In the genomic region with DNA sequence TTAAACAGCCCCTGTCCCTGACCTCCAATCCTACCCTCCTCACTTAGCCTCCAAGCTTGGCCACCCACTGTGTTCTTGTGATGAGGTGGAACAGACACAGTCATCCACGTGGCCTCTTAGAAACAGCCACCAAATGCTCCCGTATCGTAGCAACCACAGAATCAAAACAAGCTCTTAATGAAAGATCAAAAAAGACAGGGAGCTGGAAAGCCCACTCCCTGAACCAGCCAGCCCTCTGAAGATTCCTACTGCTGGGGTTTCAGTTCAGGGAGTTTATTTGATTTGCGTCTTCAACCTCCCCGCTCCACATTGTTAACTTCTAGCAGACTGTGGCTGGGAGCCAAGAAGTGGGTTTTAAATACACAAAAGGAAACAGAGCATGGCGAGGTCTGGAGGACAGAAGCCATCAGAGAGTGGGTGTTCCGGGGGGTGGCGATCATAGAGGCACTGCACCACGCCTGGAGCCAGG, we compare ENCODE assay signal across 9 cellular contexts.
DNase-seq lines count a peak whose midpoint lies in the region; ATAC-seq and TF ChIP-seq lines count a peak whose summit lies in the region.
"Had no signal": no experiment of that assay in that cellular context is flagged by ENCODE, and none has a peak within 500 bp of the region (broad histone marks: within the 10 kb centered on the region; RNA-seq: fewer than 3 reads in every experiment).

No MANE protein-coding gene starts in this region.

- peaks cover 13% of the 10 kb centered on the region for H3K9me3 ChIP-seq in BLaER1
- H3K9me3 ChIP-seq in Loucy (ENCODE audit: insufficient read depth, low read depth, low read length), result no peaks in the 10 kb centered on the region
- H3K9me3 ChIP-seq: vagina had no signal

- no peaks in the 10 kb centered on the region for H3K79me2 ChIP-seq in Loucy (ENCODE audit: insufficient read depth, low read length)

- no peaks in the 10 kb centered on the region for H3K27me3 Mint-ChIP-seq in WTC11 (ENCODE audit: low read depth)

- TF ChIP-seq CTCF in Loucy (conservative IDR thresholded peaks at IDR 0.05; ENCODE audit: low read length) (no peak), WTC11 (IDR thresholded peaks at IDR 0.05) (no peak)

- H3K36me3 ChIP-seq in BLaER1 (peaks cover 13% of the 10 kb centered on the region; the same call in 1 of the 2 replicates), Loucy (ENCODE audit: insufficient read depth, low read length) (no peaks in the 10 kb centered on the region)
- H3K36me3 ChIP-seq: vagina had no signal

- H3K4me1 ChIP-seq in BLaER1, result peaks cover 59% of the 10 kb centered on the region
- H3K4me1 ChIP-seq in Loucy (ENCODE audit: insufficient read depth, low read length, poor library complexity, severe bottlenecking), result peaks cover 20% of the 10 kb centered on the region
- H3K4me1 ChIP-seq: vagina had no signal

- POLR2A ChIA-PET in WTC11 (lab: Charles Lee), result no interaction called here

- H3K4me3 Mint-ChIP-seq in WTC11, result no peak overlapping the region

- no peak overlapping the region for H2AFZ ChIP-seq in Loucy (ENCODE audit: low read length)

- H3K4me1 Mint-ChIP-seq in WTC11, result no peaks in the 10 kb centered on the region

- no peaks in the 10 kb centered on the region for H4K20me1 ChIP-seq in BLaER1
- H4K20me1 ChIP-seq in Loucy (ENCODE audit: insufficient read depth, low read length, poor library complexity, severe bottlenecking), result no peaks in the 10 kb centered on the region

- 0 out of 2 replicates have a peak overlapping the region, but pooled peaks have one; percentile 27 for H3K4me3 ChIP-seq in BLaER1
- H3K4me3 ChIP-seq in Loucy (ENCODE audit: low read length, poor library complexity, severe bottlenecking), result peak overlapping the region; percentile 20
- H3K4me3 ChIP-seq: vagina had no signal

- H3K27me3 ChIP-seq in BLaER1, result no peaks in the 10 kb centered on the region
- no peaks in the 10 kb centered on the region for H3K27me3 ChIP-seq in Loucy (ENCODE audit: insufficient read depth, low read length, poor library complexity, severe bottlenecking)
- H3K27me3 ChIP-seq: vagina had no signal

- ATAC-seq in HG02759 (IDR thresholded peaks at IDR 0.05; ENCODE audit: unreplicated experiment) (no peak), WTC11 (no peak)

- H3K9me2 ChIP-seq in Loucy (replicated peaks; ENCODE audit: low read depth, low read length), result no peaks in the 10 kb centered on the region

- DNase-seq in anterior cingulate cortex (lab: John Stamatoyannopoulos, UW) (peak in 34 of 58 donors; percentile 14 to 80 (median 42)), medulla oblongata (ENCODE audit: extremely low spot score) (peak; percentile 58), MV-4-11 (lab: John Stamatoyannopoulos, UW) (no peak), HuH-7.5 (ENCODE audit: low spot score) (no peak), WTC11 (ENCODE audit: low spot score) (no peak)

- 0 out of 2 replicates have a peak overlapping the region, but pooled peaks have one; percentile 3 for H3K9ac ChIP-seq in BLaER1
- H3K9ac ChIP-seq in Loucy (ENCODE audit: low read depth, low read length, poor library complexity, severe bottlenecking), result no peak overlapping the region

- H3K9me3 Mint-ChIP-seq in WTC11, result peaks cover 13% of the 10 kb centered on the region

- H3K27ac ChIP-seq in BLaER1, result peak overlapping the region; percentile 5; the same call in 1 of the 2 replicates
- H3K27ac ChIP-seq: vagina had no signal

- H3K36me3 Mint-ChIP-seq in WTC11, result peaks cover 14% of the 10 kb centered on the region

- H3K27ac Mint-ChIP-seq in WTC11, result no peak overlapping the region

- H3K4me2 ChIP-seq in BLaER1, result peak overlapping the region; percentile 74
- peak overlapping the region; percentile 38 for H3K4me2 ChIP-seq in Loucy (ENCODE audit: low read depth, low read length, poor library complexity, severe bottlenecking)

- H3F3A ChIP-seq in Loucy (ENCODE audit: low read depth), result no peaks in the 10 kb centered on the region

- CTCF ChIA-PET in WTC11 (lab: Charles Lee), result no interaction called here

TF ChIP-seq in WTC11, 78 proteins besides CTCF, POLR2A, EP300 and RAD21 (continues in another document):
- no peak for TF ChIP-seq IRF2 (CRISPR knock-in tag; IDR thresholded peaks at IDR 0.05; ENCODE audit: borderline replicate concordance, low read depth)
- no peak for TF ChIP-seq FOXJ3 (CRISPR knock-in tag; IDR thresholded peaks at IDR 0.05; ENCODE audit: borderline replicate concordance)
- TF ChIP-seq, protein P1, sequence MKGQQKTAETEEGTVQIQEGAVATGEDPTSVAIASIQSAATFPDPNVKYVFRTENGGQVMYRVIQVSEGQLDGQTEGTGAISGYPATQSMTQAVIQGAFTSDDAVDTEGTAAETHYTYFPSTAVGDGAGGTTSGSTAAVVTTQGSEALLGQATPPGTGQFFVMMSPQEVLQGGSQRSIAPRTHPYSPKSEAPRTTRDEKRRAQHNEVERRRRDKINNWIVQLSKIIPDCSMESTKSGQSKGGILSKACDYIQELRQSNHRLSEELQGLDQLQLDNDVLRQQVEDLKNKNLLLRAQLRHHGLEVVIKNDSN (CRISPR knock-in tag; IDR thresholded peaks at IDR 0.05), result no peak
- no peak for TF ChIP-seq TP53 (CRISPR knock-in tag; IDR thresholded peaks at IDR 0.05)
- TF ChIP-seq, protein P2, sequence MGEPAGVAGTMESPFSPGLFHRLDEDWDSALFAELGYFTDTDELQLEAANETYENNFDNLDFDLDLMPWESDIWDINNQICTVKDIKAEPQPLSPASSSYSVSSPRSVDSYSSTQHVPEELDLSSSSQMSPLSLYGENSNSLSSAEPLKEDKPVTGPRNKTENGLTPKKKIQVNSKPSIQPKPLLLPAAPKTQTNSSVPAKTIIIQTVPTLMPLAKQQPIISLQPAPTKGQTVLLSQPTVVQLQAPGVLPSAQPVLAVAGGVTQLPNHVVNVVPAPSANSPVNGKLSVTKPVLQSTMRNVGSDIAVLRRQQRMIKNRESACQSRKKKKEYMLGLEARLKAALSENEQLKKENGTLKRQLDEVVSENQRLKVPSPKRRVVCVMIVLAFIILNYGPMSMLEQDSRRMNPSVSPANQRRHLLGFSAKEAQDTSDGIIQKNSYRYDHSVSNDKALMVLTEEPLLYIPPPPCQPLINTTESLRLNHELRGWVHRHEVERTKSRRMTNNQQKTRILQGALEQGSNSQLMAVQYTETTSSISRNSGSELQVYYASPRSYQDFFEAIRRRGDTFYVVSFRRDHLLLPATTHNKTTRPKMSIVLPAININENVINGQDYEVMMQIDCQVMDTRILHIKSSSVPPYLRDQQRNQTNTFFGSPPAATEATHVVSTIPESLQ (CRISPR knock-in tag; IDR thresholded peaks at IDR 0.05), result no peak
- no peak for TF ChIP-seq ETV6 (CRISPR knock-in tag; IDR thresholded peaks at IDR 0.05)
- TF ChIP-seq ZNF317 (CRISPR knock-in tag; IDR thresholded peaks at IDR 0.05; ENCODE audit: borderline replicate concordance, low read depth), result no peak
- no peak for TF ChIP-seq NFYB (CRISPR knock-in tag; conservative IDR thresholded peaks at IDR 0.05; ENCODE audit: low read depth)
- TF ChIP-seq, protein P3, sequence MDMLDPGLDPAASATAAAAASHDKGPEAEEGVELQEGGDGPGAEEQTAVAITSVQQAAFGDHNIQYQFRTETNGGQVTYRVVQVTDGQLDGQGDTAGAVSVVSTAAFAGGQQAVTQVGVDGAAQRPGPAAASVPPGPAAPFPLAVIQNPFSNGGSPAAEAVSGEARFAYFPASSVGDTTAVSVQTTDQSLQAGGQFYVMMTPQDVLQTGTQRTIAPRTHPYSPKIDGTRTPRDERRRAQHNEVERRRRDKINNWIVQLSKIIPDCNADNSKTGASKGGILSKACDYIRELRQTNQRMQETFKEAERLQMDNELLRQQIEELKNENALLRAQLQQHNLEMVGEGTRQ (CRISPR knock-in tag; IDR thresholded peaks at IDR 0.05), result no peak
- TF ChIP-seq, protein P4, sequence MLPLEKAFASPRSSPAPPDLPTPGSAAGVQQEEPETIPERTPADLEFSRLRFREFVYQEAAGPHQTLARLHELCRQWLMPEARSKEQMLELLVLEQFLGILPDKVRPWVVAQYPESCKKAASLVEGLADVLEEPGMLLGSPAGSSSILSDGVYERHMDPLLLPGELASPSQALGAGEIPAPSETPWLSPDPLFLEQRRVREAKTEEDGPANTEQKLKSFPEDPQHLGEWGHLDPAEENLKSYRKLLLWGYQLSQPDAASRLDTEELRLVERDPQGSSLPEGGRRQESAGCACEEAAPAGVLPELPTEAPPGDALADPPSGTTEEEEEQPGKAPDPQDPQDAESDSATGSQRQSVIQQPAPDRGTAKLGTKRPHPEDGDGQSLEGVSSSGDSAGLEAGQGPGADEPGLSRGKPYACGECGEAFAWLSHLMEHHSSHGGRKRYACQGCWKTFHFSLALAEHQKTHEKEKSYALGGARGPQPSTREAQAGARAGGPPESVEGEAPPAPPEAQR (CRISPR knock-in tag; IDR thresholded peaks at IDR 0.05), result no peak
- TF ChIP-seq, protein P5, sequence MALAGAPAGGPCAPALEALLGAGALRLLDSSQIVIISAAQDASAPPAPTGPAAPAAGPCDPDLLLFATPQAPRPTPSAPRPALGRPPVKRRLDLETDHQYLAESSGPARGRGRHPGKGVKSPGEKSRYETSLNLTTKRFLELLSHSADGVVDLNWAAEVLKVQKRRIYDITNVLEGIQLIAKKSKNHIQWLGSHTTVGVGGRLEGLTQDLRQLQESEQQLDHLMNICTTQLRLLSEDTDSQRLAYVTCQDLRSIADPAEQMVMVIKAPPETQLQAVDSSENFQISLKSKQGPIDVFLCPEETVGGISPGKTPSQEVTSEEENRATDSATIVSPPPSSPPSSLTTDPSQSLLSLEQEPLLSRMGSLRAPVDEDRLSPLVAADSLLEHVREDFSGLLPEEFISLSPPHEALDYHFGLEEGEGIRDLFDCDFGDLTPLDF (CRISPR knock-in tag; IDR thresholded peaks at IDR 0.05), result no peak
- TF ChIP-seq NFE2L1 (CRISPR knock-in tag; IDR thresholded peaks at IDR 0.05), result no peak
- no peak for TF ChIP-seq SOX15 (CRISPR knock-in tag; IDR thresholded peaks at IDR 0.05)
- no peak for TF ChIP-seq OVOL2 (CRISPR knock-in tag; IDR thresholded peaks at IDR 0.05; ENCODE audit: borderline replicate concordance)
- TF ChIP-seq, protein P6, sequence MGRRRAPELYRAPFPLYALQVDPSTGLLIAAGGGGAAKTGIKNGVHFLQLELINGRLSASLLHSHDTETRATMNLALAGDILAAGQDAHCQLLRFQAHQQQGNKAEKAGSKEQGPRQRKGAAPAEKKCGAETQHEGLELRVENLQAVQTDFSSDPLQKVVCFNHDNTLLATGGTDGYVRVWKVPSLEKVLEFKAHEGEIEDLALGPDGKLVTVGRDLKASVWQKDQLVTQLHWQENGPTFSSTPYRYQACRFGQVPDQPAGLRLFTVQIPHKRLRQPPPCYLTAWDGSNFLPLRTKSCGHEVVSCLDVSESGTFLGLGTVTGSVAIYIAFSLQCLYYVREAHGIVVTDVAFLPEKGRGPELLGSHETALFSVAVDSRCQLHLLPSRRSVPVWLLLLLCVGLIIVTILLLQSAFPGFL (CRISPR knock-in tag; IDR thresholded peaks at IDR 0.05; ENCODE audit: borderline replicate concordance), result no peak
- no peak for TF ChIP-seq ESRRA (CRISPR knock-in tag; IDR thresholded peaks at IDR 0.05; ENCODE audit: borderline replicate concordance)
- TF ChIP-seq TCF7 (CRISPR knock-in tag; IDR thresholded peaks at IDR 0.05; ENCODE audit: low read depth), result no peak
- TF ChIP-seq CREB1 (CRISPR knock-in tag; IDR thresholded peaks at IDR 0.05), result no peak

Comparison
In these comparisons a context has a peak if more than half of its experiments do, and no peak if none do; other contexts are left out.
1. DNase-seq: peak in anterior cingulate cortex (34 of 58) and medulla oblongata (single experiment); none in MV-4-11 (single experiment), HuH-7.5 (single experiment) and WTC11 (single experiment).